25 cellular contexts compared by ENCODE assay signal in the genomic region with DNA sequence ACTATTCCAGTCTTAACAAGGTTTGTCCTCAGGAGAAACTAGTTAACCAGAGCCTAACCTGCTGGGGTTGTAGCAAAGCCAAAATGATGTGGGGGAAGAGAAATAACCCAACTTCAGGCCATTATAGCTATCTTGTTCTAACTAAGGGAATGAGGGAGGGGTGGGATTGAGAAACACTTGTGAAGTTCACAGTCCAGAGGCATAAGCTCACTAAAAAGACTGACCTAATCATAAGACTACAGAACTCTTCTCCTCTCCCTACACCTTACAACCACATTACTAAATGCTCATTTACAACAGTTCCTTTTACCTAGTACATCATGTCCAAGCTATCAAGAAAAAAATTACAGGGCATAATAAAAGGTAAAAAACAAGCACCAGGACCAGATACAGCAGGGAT.
"Had no signal": no experiment of that assay in that cellular context is flagged by ENCODE, and none has a peak within 500 bp of the region (broad histone marks: within the 10 kb centered on the region; RNA-seq: fewer than 3 reads in every experiment).

No MANE protein-coding gene starts in this region.

- H3K4me3 ChIP-seq: heart right ventricle, left lung, prostate gland, right atrium auricular region, sigmoid colon, testis, tibial artery had no signal

- H3K9me3 Mint-ChIP-seq: effector memory CD8-positive, alpha-beta T cell had no signal

- FAIRE-seq: urothelium cell line had no signal

- H3K27ac Mint-ChIP-seq: effector memory CD8-positive, alpha-beta T cell; naive thymus-derived CD4-positive, alpha-beta T cell; nephron; stimulated activated memory B cell treated with anti-CD40 and anti-IgM and Interleukin-4, amounts not matched to agents 10 μg/mL and 1 μg/mL and 100 μg/mL, for 72 hours; type B pancreatic cell had no signal

- ATAC-seq: effector memory CD8-positive, alpha-beta T cell; heart right ventricle; left lung; naive thymus-derived CD4-positive, alpha-beta T cell; stimulated activated memory B cell treated with anti-CD40 and anti-IgM and Interleukin-4, amounts not matched to agents 10 μg/mL and 1 μg/mL and 100 μg/mL, for 72 hours; stimulated activated naive CD8-positive, alpha-beta T cell treated with anti-CD3 and anti-CD28 coated beads, Interleukin-15, Interleukin-2, amounts not matched to agents 100 U/mL and 50 U/mL, for 24 hours had no signal

- H3K36me3 ChIP-seq: prostate gland, right atrium auricular region, sigmoid colon had no signal

- H3K4me3 Mint-ChIP-seq: effector memory CD8-positive, alpha-beta T cell; immature natural killer cell; naive thymus-derived CD4-positive, alpha-beta T cell; nephron; stimulated activated memory B cell treated with anti-CD40 and anti-IgM and Interleukin-4, amounts not matched to agents 10 μg/mL and 1 μg/mL and 100 μg/mL, for 72 hours; type B pancreatic cell had no signal

- H3K27me3 Mint-ChIP-seq: effector memory CD8-positive, alpha-beta T cell; naive thymus-derived CD4-positive, alpha-beta T cell; stimulated activated memory B cell treated with anti-CD40 and anti-IgM and Interleukin-4, amounts not matched to agents 10 μg/mL and 1 μg/mL and 100 μg/mL, for 72 hours; type B pancreatic cell had no signal

- H3K9me3 ChIP-seq: prostate gland, sigmoid colon, testis had no signal

- H3K4me1 ChIP-seq: left lung, prostate gland, right atrium auricular region, testis, tibial artery had no signal

- H3K27ac ChIP-seq: heart right ventricle, left lung, prostate gland, right atrium auricular region, sigmoid colon, testis, tibial artery had no signal

- H3K27me3 ChIP-seq: heart right ventricle, left lung, right atrium auricular region, sigmoid colon, testis, tibial artery had no signal

- DNase-seq: cortex of kidney; effector memory CD8-positive, alpha-beta T cell; foreskin fibroblast; glutamatergic neuron; heart right ventricle; hypothalamus; immature natural killer cell; kidney; left lung; mesendoderm; midbrain; naive thymus-derived CD4-positive, alpha-beta T cell; nucleus accumbens; sigmoid colon; stimulated activated CD4-positive, alpha-beta T cell treated with anti-CD3 and anti-CD28 coated beads, Interleukin-4, amount 100 ng/mL, for 4 hours; stimulated activated naive CD8-positive, alpha-beta T cell treated with anti-CD3 and anti-CD28 coated beads, Interleukin-15, Interleukin-2, amounts not matched to agents 100 U/mL and 50 U/mL, for 24 hours; substantia nigra; testis; tibial artery had no signal
